10 cellular contexts compared by ENCODE assay signal in the genomic region with DNA sequence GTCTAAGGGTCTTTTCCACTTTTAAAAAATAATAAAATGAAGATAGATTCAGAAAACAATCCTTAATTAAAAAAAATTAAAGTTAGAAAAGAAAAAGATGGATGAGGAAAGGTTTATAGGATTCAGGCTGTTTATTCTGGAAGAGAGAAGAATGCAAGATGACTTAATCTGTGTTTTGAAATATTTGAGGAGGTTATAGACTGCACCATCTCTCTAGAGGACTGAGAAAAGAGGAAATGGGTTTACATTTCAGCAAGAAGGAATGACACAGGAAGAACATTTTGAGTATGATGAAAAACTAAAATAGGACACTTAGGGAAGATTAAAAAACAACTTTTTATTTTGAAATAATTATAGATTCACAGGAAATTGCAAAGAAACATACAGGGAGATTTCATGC.
DNase-seq lines count a peak whose midpoint lies in the region; ATAC-seq and TF ChIP-seq lines count a peak whose summit lies in the region.
"Had no signal": no experiment of that assay in that cellular context is flagged by ENCODE, and none has a peak within 500 bp of the region (broad histone marks: within the 10 kb centered on the region; RNA-seq: fewer than 3 reads in every experiment).

No MANE protein-coding gene starts in this region.

- no peak for DNase-seq in HFFc6
- DNase-seq in SKM-1 (lab: John Stamatoyannopoulos, UW; ENCODE audit: unreplicated experiment): peak; percentile 48
- DNase-seq in natural killer cell: no peak
- DNase-seq in left lobe of liver (ENCODE audit: low spot score): no peak
- no peak for DNase-seq in OCI-M2 (lab: John Stamatoyannopoulos, UW; ENCODE audit: unreplicated experiment)
- no peak for DNase-seq in NCI-H82 treated with DMSO at 0.1 percent for 48 hours (lab: John Stamatoyannopoulos, UW; ENCODE audit: unreplicated experiment)
- no peak for DNase-seq in CD8-positive, alpha-beta memory T cell
- DNase-seq: activated effector memory CD4-positive, alpha-beta T cell treated with anti-CD3 and anti-CD28 coated beads, Interleukin-2, amount 50 U/mL, for 16 hours; NCI-H1092 had no signal

- no peaks in the 10 kb centered on the region for H3K36me3 ChIP-seq in CD8-positive, alpha-beta memory T cell (ENCODE audit: insufficient read depth, low read length)

- POLR2A ChIA-PET in CD8-positive, alpha-beta memory T cell (lab: Charles Lee): no interaction called here

- H3K4me3 Mint-ChIP-seq in HFFc6 (0 out of 2 replicates have a peak overlapping the region, but pooled peaks have one; percentile 1), natural killer cell (no peak overlapping the region)
- H3K4me3 Mint-ChIP-seq in CD8-positive, alpha-beta memory T cell: no peak overlapping the region

- TF ChIP-seq CTCF in HFFc6 (IDR thresholded peaks at IDR 0.05): no peak
- TF ChIP-seq CTCF in natural killer cell (IDR thresholded peaks at IDR 0.05): no peak

- peak; percentile 41 for ATAC-seq in GM18505 (IDR thresholded peaks at IDR 0.05; ENCODE audit: unreplicated experiment)
- ATAC-seq in natural killer cell: no peak
- ATAC-seq in left lobe of liver: no peak

- H3K27ac Mint-ChIP-seq in HFFc6 (peak overlapping the region; percentile 61), natural killer cell (peak overlapping the region; percentile 5 to 10)
- no peak overlapping the region for H3K27ac Mint-ChIP-seq in CD8-positive, alpha-beta memory T cell

- H3K36me3 Mint-ChIP-seq in HFFc6 (ENCODE audit: low read depth): no peaks in the 10 kb centered on the region
- no peaks in the 10 kb centered on the region for H3K36me3 Mint-ChIP-seq in natural killer cell
- H3K36me3 Mint-ChIP-seq in CD8-positive, alpha-beta memory T cell: peaks cover 0 to 6% (median 3%) of the 10 kb centered on the region in 3 donors

- peaks cover 56% of the 10 kb centered on the region for H3K4me1 Mint-ChIP-seq in HFFc6 (ENCODE audit: low read depth)
- H3K4me1 Mint-ChIP-seq in natural killer cell: peaks cover 48 to 59% of the 10 kb centered on the region in 2 donors
- peaks cover 15 to 32% (median 16%) of the 10 kb centered on the region in 3 donors for H3K4me1 Mint-ChIP-seq in CD8-positive, alpha-beta memory T cell

- intact Hi-C loops in natural killer cell (cut with micrococcal nuclease): no loop called here

- no peak overlapping the region for H3K27ac ChIP-seq in CD8-positive, alpha-beta memory T cell (ENCODE audit: low read depth, low read length)

- TF ChIP-seq POLR2A in GM18505 (IDR thresholded peaks at IDR 0.05; ENCODE audit: borderline replicate concordance, extremely low read depth, insufficient read depth, insufficient read length): no peak

- H3K9me3 Mint-ChIP-seq in HFFc6 (no peaks in the 10 kb centered on the region), natural killer cell (no peaks in the 10 kb centered on the region)
- H3K9me3 Mint-ChIP-seq in CD8-positive, alpha-beta memory T cell: no peaks in the 10 kb centered on the region

- H3K4me3 ChIP-seq in CD8-positive, alpha-beta memory T cell (ENCODE audit: low read length): no peak overlapping the region

- CTCF ChIA-PET in CD8-positive, alpha-beta memory T cell (lab: Charles Lee): no interaction called here

- H3K27me3 Mint-ChIP-seq in HFFc6 (ENCODE audit: insufficient read depth): no peaks in the 10 kb centered on the region
- no peaks in the 10 kb centered on the region for H3K27me3 Mint-ChIP-seq in natural killer cell (ENCODE audit: low read depth in 2 of 2)
- H3K27me3 Mint-ChIP-seq in CD8-positive, alpha-beta memory T cell: peaks cover 0 to 2% of the 10 kb centered on the region in 2 donors

- no peaks in the 10 kb centered on the region for H3K27me3 ChIP-seq in CD8-positive, alpha-beta memory T cell (ENCODE audit: insufficient read depth, low read length, poor library complexity, severe bottlenecking)

- no peaks in the 10 kb centered on the region for H3K9me3 ChIP-seq in CD8-positive, alpha-beta memory T cell (ENCODE audit: low read length)

- H3K4me1 ChIP-seq in CD8-positive, alpha-beta memory T cell (ENCODE audit: insufficient read depth, low read length): peaks cover 5% of the 10 kb centered on the region

Comparison
In these comparisons a context has a peak if more than half of its experiments do, and no peak if none do; other contexts are left out.
1. H3K27ac Mint-ChIP-seq: peak in HFFc6 (single experiment) and natural killer cell (2 of 2); none in CD8-positive, alpha-beta memory T cell (0 of 8).